Comparison of ENCODE assay signal across 12 cellular contexts in genomic region chr14:93736378-93737014, GRCh38. TPM values are rescaled to one million over a fixed set of nuclear protein-coding genes. Genes with fewer than 3 reads are reported as not detected.
DNase-seq lines count a peak whose midpoint lies in the region; ATAC-seq, FAIRE-seq and TF ChIP-seq lines count a peak whose summit lies in the region.
"Had no signal": no experiment of that assay in that cellular context is flagged by ENCODE, and none has a peak within 500 bp of the region (broad histone marks: within the 10 kb centered on the region; RNA-seq: fewer than 3 reads in every experiment).

No MANE protein-coding gene starts in this region.

- no peak overlapping the region for H2AFZ ChIP-seq in MM.1S (ENCODE audit: low read length)

- TF ChIP-seq POLR2A in breast epithelium (IDR thresholded peaks at IDR 0.05) (no peak), esophagus muscularis mucosa (IDR thresholded peaks at IDR 0.05; ENCODE audit: low read depth) (no peak), transverse colon (IDR thresholded peaks at IDR 0.05) (no peak), gastrocnemius medialis (IDR thresholded peaks at IDR 0.05) (no peak)

- no peaks in the 10 kb centered on the region for H4K20me1 ChIP-seq in MM.1S (ENCODE audit: insufficient read depth, low read length)

- H3F3A ChIP-seq in MM.1S (ENCODE audit: insufficient read depth, low read length) = no peaks in the 10 kb centered on the region

- H3K4me1 ChIP-seq in breast epithelium = no peaks in the 10 kb centered on the region
- no peaks in the 10 kb centered on the region for H3K4me1 ChIP-seq in MM.1S (ENCODE audit: low read length)
- H3K4me1 ChIP-seq in esophagus muscularis mucosa = peaks cover 0 to 23% (median 7%) of the 10 kb centered on the region in 4 donors
- H3K4me1 ChIP-seq in transverse colon = no peaks in the 10 kb centered on the region
- H3K4me1 ChIP-seq in small intestine (ENCODE audit: control insufficient read depth in 2 of 2, insufficient read depth in 1 of 2, low read depth in 1 of 2, low read length in 1 of 2) = no peaks in the 10 kb centered on the region
- H3K4me1 ChIP-seq in mucosa of descending colon (ENCODE audit: low read depth) = no peaks in the 10 kb centered on the region
- no peaks in the 10 kb centered on the region for H3K4me1 ChIP-seq in gastrocnemius medialis

- H3K4me3 ChIP-seq in breast epithelium = no peak overlapping the region
- no peak overlapping the region for H3K4me3 ChIP-seq in MM.1S (ENCODE audit: low read length)
- H3K4me3 ChIP-seq in esophagus muscularis mucosa = no peak overlapping the region
- H3K4me3 ChIP-seq in transverse colon = no peak overlapping the region
- no peak overlapping the region for H3K4me3 ChIP-seq in small intestine (ENCODE audit: low read depth in 1 of 2, low read length in 2 of 2)
- H3K4me3 ChIP-seq in mucosa of descending colon = no peak overlapping the region
- H3K4me3 ChIP-seq in gastrocnemius medialis = no peak overlapping the region

- in situ Hi-C loops in T47D (cut with HindIII; ENCODE audit: low pct_unique_long_range_greater_than_20kb, low sequenced_read_pairs) (no loop called here), transverse colon (cut with MboI; ENCODE audit: low pct_ligation_motif_present in 1 of 4, low pct_unique_long_range_greater_than_20kb in 1 of 4, low sequenced_read_pairs in 3 of 4) (no loop called here), gastrocnemius medialis (cut with MboI; ENCODE audit: low sequenced_read_pairs in 4 of 4) (no loop called here)

- DNase-seq in T47D (ENCODE audit: low read depth in 1 of 2, low spot score in 1 of 2) = peak; percentile 30 to 81
- DNase-seq in breast epithelium (ENCODE audit: low spot score in 2 of 2) = no peak
- no peak for DNase-seq in MM.1S
- DNase-seq in esophagus muscularis mucosa (ENCODE audit: extremely low spot score) = no peak
- no peak for DNase-seq in transverse colon
- no peak for DNase-seq in small intestine
- no peak for DNase-seq in mucosa of descending colon
- no peak for DNase-seq in gastrocnemius medialis
- DNase-seq: naive thymus-derived CD4-positive, alpha-beta T cell; NCI-H2081 treated with DMSO at 0.1 percent for 48 hours had no signal

- intact Hi-C loops in breast epithelium (cut with DNase I; ENCODE audit: low total_unique reads) = no loop called here
- intact Hi-C loops in esophagus muscularis mucosa (cut with DNase I) = no loop called here
- intact Hi-C loops in transverse colon (cut with DNase I; ENCODE audit: low total_unique reads) = no loop called here
- intact Hi-C loops in mucosa of descending colon (cut with DNase I, micrococcal nuclease) = no loop called here
- intact Hi-C loops in gastrocnemius medialis (cut with DNase I; ENCODE audit: low total_unique reads) = no loop called here

- H3K4me2 ChIP-seq in MM.1S (ENCODE audit: low read depth, low read length) = no peak overlapping the region

- H3K27ac ChIP-seq in breast epithelium (no peak overlapping the region), MM.1S (ENCODE audit: low read length) (no peak overlapping the region), esophagus muscularis mucosa (replicated peaks in 1 of 4) (no peak overlapping the region), transverse colon (no peak overlapping the region), small intestine (ENCODE audit: low read depth in 1 of 2, low read length in 1 of 2) (no peak overlapping the region), gastrocnemius medialis (no peak overlapping the region)

- FAIRE-seq in small intestine (lab: Jason Lieb, UNC) = no peak
- FAIRE-seq: RCC 7860 had no signal

- no peaks in the 10 kb centered on the region for H3K9me3 ChIP-seq in breast epithelium
- no peaks in the 10 kb centered on the region for H3K9me3 ChIP-seq in MM.1S (replicated peaks; ENCODE audit: insufficient read depth, low read length)
- no peaks in the 10 kb centered on the region for H3K9me3 ChIP-seq in esophagus muscularis mucosa
- no peaks in the 10 kb centered on the region for H3K9me3 ChIP-seq in transverse colon
- no peaks in the 10 kb centered on the region for H3K9me3 ChIP-seq in small intestine (ENCODE audit: control insufficient read depth, low read depth)
- no peaks in the 10 kb centered on the region for H3K9me3 ChIP-seq in mucosa of descending colon
- H3K9me3 ChIP-seq in gastrocnemius medialis = no peaks in the 10 kb centered on the region

- ATAC-seq in mucosa of descending colon (no peak), gastrocnemius medialis (no peak)
- ATAC-seq: naive thymus-derived CD4-positive, alpha-beta T cell had no signal

- no peaks in the 10 kb centered on the region for H3K79me2 ChIP-seq in MM.1S (ENCODE audit: low read length)

- no peak overlapping the region for H3K9ac ChIP-seq in MM.1S (ENCODE audit: low read length)

- H3K9me2 ChIP-seq in MM.1S (replicated peaks; ENCODE audit: insufficient read depth, low read length) = no peaks in the 10 kb centered on the region

- whole genome bisulfite sequencing in esophagus muscularis mucosa = 84% methylated on average over 10 of the region's 10 CpGs
- WGBS in transverse colon (ENCODE audit: low coverage in 1 of 2), 2 donors = 72 to 78% methylated on average over 6 to 10 of the region's 10 CpGs
- WGBS in small intestine, 3 donors = 69 to 75% (median 74%) methylated on average over 10 of the region's 10 CpGs

- H3K27me3 ChIP-seq in breast epithelium (no peaks in the 10 kb centered on the region), MM.1S (replicated peaks; ENCODE audit: insufficient read depth, low read length) (no peaks in the 10 kb centered on the region), esophagus muscularis mucosa (no peaks in the 10 kb centered on the region), transverse colon (no peaks in the 10 kb centered on the region), small intestine (ENCODE audit: control insufficient read depth in 2 of 2, insufficient read depth in 2 of 2, low read length in 2 of 2) (no peaks in the 10 kb centered on the region), gastrocnemius medialis (no peaks in the 10 kb centered on the region)

- TF ChIP-seq CTCF in breast epithelium (IDR thresholded peaks at IDR 0.05) (no peak), MM.1S (IDR thresholded peaks at IDR 0.05; ENCODE audit: low read length) (peak; percentile 28), esophagus muscularis mucosa (IDR thresholded peaks at IDR 0.05) (peak in 2 of 3 experiments; percentile 12 to 46), transverse colon (IDR thresholded peaks at IDR 0.05) (peak in 3 of 5 experiments; percentile 9 to 14 (median 9)), mucosa of descending colon (IDR thresholded peaks at IDR 0.05) (no peak), gastrocnemius medialis (IDR thresholded peaks at IDR 0.05 in 4 of 5, conservative IDR thresholded peaks at IDR 0.05 in 1 of 5) (no peak)

- no peaks in the 10 kb centered on the region for H3K36me3 ChIP-seq in breast epithelium
- H3K36me3 ChIP-seq in MM.1S (replicated peaks; ENCODE audit: insufficient read depth, low read length) = no peaks in the 10 kb centered on the region
- peaks cover 0 to 43% (median 13%) of the 10 kb centered on the region in 4 donors for H3K36me3 ChIP-seq in esophagus muscularis mucosa
- H3K36me3 ChIP-seq in transverse colon = no peaks in the 10 kb centered on the region
- no peaks in the 10 kb centered on the region for H3K36me3 ChIP-seq in small intestine (ENCODE audit: control insufficient read depth in 2 of 2, insufficient read depth in 2 of 2, low read length in 2 of 2)
- H3K36me3 ChIP-seq in mucosa of descending colon (ENCODE audit: low read depth) = no peaks in the 10 kb centered on the region
- H3K36me3 ChIP-seq in gastrocnemius medialis = no peaks in the 10 kb centered on the region

- TF ChIP-seq EP300 in esophagus muscularis mucosa (IDR thresholded peaks at IDR 0.05) (no peak), transverse colon (IDR thresholded peaks at IDR 0.05; ENCODE audit: low read depth) (no peak)

RNA-seq across cellular contexts. Expression of gene PRIMA1, which starts 51.8 kb away (rescaled TPM):
- total RNA-seq in breast epithelium (1 to 10 TPM in 2 of 3 donors, under 1 TPM in 1; 0.98 to 2.1 (median 1.3) TPM), esophagus muscularis mucosa (10 to 100 TPM; 18.7 to 30.9 (median 21.8) TPM), transverse colon (1 to 10 TPM; 3.0 to 8.2 (median 4.8) TPM), mucosa of descending colon (10 to 100 TPM in 1 of 3 donors, 1 to 10 TPM in 2; 1.6 to 46.4 (median 3.0) TPM), gastrocnemius medialis (1 to 10 TPM in 1 of 4 donors, under 1 TPM in 2, not detected in 1; 0.09 to 1.0 (median 0.16) TPM)
- 10 to 100 TPM in 1 of 3 donors, 1 to 10 TPM in 1, under 1 TPM in 1; 0.22 to 10.4 (median 1.4) TPM for polyA plus RNA-seq in small intestine
- total RNA-seq: kidney epithelial cell; naive thymus-derived CD4-positive, alpha-beta T cell had no signal
- polyA plus RNA-seq: naive thymus-derived CD4-positive, alpha-beta T cell had no signal

Comparison
In these comparisons a context has a peak if more than half of its experiments do, and no peak if none do; other contexts are left out.
1. DNase-seq: peak in T47D (2 of 2); none in breast epithelium (0 of 2), MM.1S (single experiment), esophagus muscularis mucosa (single experiment), transverse colon (single experiment), small intestine (single experiment), mucosa of descending colon (0 of 3) and gastrocnemius medialis (0 of 2).
2. CTCF ChIP-seq: peak in MM.1S (single experiment), esophagus muscularis mucosa (2 of 3) and transverse colon (3 of 5); none in breast epithelium (0 of 3), mucosa of descending colon (single experiment) and gastrocnemius medialis (0 of 5).